Comparison of ENCODE assay signal across 1 cellular context in genomic region chr3:124843496-124843895, GRCh38.
TF ChIP-seq lines count a peak whose summit lies in the region.

No MANE protein-coding gene starts in this region.

TF ChIP-seq in IMR-90, 13 proteins besides CTCF, POLR2A, EP300 and RAD21:
- no peak for TF ChIP-seq SMC3 (IDR thresholded peaks at IDR 0.05; ENCODE audit: low read depth, low read length)
- TF ChIP-seq FOS (IDR thresholded peaks at IDR 0.05; ENCODE audit: low read depth, low read length) = no peak
- TF ChIP-seq RCOR1 (IDR thresholded peaks at IDR 0.05; ENCODE audit: insufficient replicate concordance, low read length) = no peak
- no peak for TF ChIP-seq CHD1 (IDR thresholded peaks at IDR 0.05; ENCODE audit: low read depth, low read length)
- TF ChIP-seq NFE2L2 (IDR thresholded peaks at IDR 0.05; ENCODE audit: low read depth, low read length) = no peak
- TF ChIP-seq CEBPB (IDR thresholded peaks at IDR 0.05; ENCODE audit: low read depth, low read length) = no peak
- TF ChIP-seq MAFK (IDR thresholded peaks at IDR 0.05; ENCODE audit: low read depth, low read length) = no peak
